ENCODE assay signal across 15 cellular contexts in genomic region chr5:95102687-95103086, GRCh38.
A peak's percentile ranks its signal among the peaks of the same experiment; 100 is the strongest.
DNase-seq lines count a peak whose midpoint lies in the region; ATAC-seq and TF ChIP-seq lines count a peak whose summit lies in the region.
"Had no signal": no experiment of that assay in that cellular context is flagged by ENCODE, and none has a peak within 500 bp of the region (broad histone marks: within the 10 kb centered on the region; RNA-seq: fewer than 3 reads in every experiment).

No MANE protein-coding gene starts in this region.

- no peak overlapping the region for H3K4me3 ChIP-seq in kidney epithelial cell (ENCODE audit: low read depth, low read length)
- H3K4me3 ChIP-seq: cardiac muscle cell had no signal

- no peak for TF ChIP-seq CTCF in kidney epithelial cell (IDR thresholded peaks at IDR 0.05; ENCODE audit: insufficient read depth, low read length, poor library complexity, severe bottlenecking)

- no peaks in the 10 kb centered on the region for H3K36me3 Mint-ChIP-seq in activated naive CD4-positive, alpha-beta T cell treated with anti-CD3 and anti-CD28 coated beads, Interleukin-2, amount 50 U/mL, for 72 hours
- H3K36me3 Mint-ChIP-seq: stimulated activated memory B cell treated with anti-CD40 and anti-IgM and Interleukin-4, amounts not matched to agents 10 μg/mL and 1 μg/mL and 100 μg/mL, for 72 hours had no signal

- no peaks in the 10 kb centered on the region for H3K36me3 ChIP-seq in kidney epithelial cell (ENCODE audit: control insufficient read depth, insufficient read depth, low read length)
- H3K36me3 ChIP-seq: cardiac muscle cell had no signal

- H3K9me3 Mint-ChIP-seq in activated naive CD4-positive, alpha-beta T cell treated with anti-CD3 and anti-CD28 coated beads, Interleukin-2, amount 50 U/mL, for 72 hours = no peaks in the 10 kb centered on the region
- H3K9me3 Mint-ChIP-seq: activated CD4-positive, alpha-beta T cell treated with anti-CD3 and anti-CD28 coated beads, Interleukin-2, amount 10 ng/mL, durations not matched to agents 24 days and 14 days; stimulated activated memory B cell treated with anti-CD40 and anti-IgM and Interleukin-4, amounts not matched to agents 10 μg/mL and 1 μg/mL and 100 μg/mL, for 72 hours had no signal

- no peak overlapping the region for H3K27ac Mint-ChIP-seq in activated naive CD4-positive, alpha-beta T cell treated with anti-CD3 and anti-CD28 coated beads, Interleukin-2, amount 50 U/mL, for 72 hours
- H3K27ac Mint-ChIP-seq: activated CD4-positive, alpha-beta T cell treated with anti-CD3 and anti-CD28 coated beads, Interleukin-2, amount 10 ng/mL, durations not matched to agents 24 days and 14 days; stimulated activated memory B cell treated with anti-CD40 and anti-IgM and Interleukin-4, amounts not matched to agents 10 μg/mL and 1 μg/mL and 100 μg/mL, for 72 hours had no signal

- DNase-seq in kidney epithelial cell (ENCODE audit: low read depth) (peak; percentile 67), posterior vena cava (ENCODE audit: low spot score) (no peak), NCI-H526 treated with DMSO at 0.1 percent for 48 hours (lab: John Stamatoyannopoulos, UW) (no peak), mucosa of gallbladder (ENCODE audit: low spot score) (no peak)
- DNase-seq in activated naive CD4-positive, alpha-beta T cell treated with anti-CD3 and anti-CD28 coated beads, Interleukin-2, amount 50 U/mL, for 72 hours (ENCODE audit: low spot score in 2 of 2) = no peak
- DNase-seq: activated CD4-positive, alpha-beta T cell treated with anti-CD3 and anti-CD28 coated beads, Interleukin-2, amount 10 ng/mL, durations not matched to agents 24 days and 14 days; GOT3; midbrain; NCI-H146; posterior cingulate gyrus had no signal

- ATAC-seq in GM19025 (IDR thresholded peaks at IDR 0.05; ENCODE audit: low read depth, unreplicated experiment) (peak; percentile 94), GM21717 (IDR thresholded peaks at IDR 0.05; ENCODE audit: unreplicated experiment) (peak; percentile 87), HG03097 (IDR thresholded peaks at IDR 0.05; ENCODE audit: low FRiP score, unreplicated experiment) (peak; percentile 97)
- ATAC-seq in activated naive CD4-positive, alpha-beta T cell treated with anti-CD3 and anti-CD28 coated beads, Interleukin-2, amount 50 U/mL, for 72 hours = no peak
- ATAC-seq: stimulated activated memory B cell treated with anti-CD40 and anti-IgM and Interleukin-4, amounts not matched to agents 10 μg/mL and 1 μg/mL and 100 μg/mL, for 72 hours had no signal

- H3K27me3 ChIP-seq in kidney epithelial cell (ENCODE audit: control insufficient read depth, insufficient read depth, low read length) = no peaks in the 10 kb centered on the region
- H3K27me3 ChIP-seq: cardiac muscle cell had no signal

- intact Hi-C loops in posterior vena cava (cut with DNase I) = no loop called here

Comparison
In these comparisons a context has a peak if more than half of its experiments do, and no peak if none do; other contexts are left out.
1. ATAC-seq: peak in GM19025 (single experiment), GM21717 (single experiment) and HG03097 (single experiment); none in activated naive CD4-positive, alpha-beta T cell treated with anti-CD3 and anti-CD28 coated beads, Interleukin-2, amount 50 U/mL, for 72 hours (0 of 2).